1 cellular context compared by ENCODE assay signal in the genomic region with DNA sequence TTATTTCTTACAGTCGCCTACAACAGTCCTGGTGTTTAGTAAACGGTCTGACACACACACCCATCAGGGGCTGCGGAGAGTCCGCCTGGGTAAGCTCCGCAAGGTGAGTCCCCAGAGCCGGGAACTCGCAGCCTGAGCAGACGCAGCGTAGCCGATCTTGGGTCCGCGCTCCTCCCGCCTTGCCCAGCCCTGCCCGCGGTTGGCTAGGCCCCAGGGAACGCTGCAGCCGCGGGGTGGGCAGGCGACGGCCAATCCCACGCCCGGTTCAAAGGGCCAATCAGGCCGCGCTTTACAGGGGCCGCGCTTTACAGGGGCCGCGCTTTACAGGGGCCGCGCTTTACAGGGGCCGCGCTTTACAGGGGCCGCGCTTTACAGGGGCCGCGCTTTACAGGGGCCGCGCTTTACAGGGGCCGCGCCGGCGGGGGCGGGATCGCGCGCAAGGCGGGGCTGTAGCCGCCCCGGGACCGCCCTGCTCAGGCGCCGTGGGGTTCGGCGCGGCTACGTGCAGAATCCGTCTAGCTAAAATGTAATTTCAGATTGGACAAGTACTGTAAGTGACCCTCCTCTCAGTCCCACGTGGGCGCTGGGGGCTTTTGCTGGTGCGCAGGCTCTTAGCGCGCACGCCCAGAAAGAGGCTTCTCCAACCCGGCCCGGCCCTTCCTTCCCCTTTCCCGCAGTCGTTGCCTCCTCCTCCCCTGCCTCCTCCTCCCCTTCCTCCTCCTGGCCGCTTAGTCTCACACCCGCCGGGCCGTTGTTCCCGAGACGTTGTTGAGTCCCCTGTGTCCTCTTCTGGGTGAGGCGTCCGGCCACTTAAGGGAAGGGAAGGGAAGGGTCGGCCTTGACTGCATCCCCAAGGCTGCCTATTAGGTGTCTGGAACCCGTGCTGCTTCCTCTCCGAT.
TF ChIP-seq lines count a peak whose summit lies in the region.

A gene with protein sequence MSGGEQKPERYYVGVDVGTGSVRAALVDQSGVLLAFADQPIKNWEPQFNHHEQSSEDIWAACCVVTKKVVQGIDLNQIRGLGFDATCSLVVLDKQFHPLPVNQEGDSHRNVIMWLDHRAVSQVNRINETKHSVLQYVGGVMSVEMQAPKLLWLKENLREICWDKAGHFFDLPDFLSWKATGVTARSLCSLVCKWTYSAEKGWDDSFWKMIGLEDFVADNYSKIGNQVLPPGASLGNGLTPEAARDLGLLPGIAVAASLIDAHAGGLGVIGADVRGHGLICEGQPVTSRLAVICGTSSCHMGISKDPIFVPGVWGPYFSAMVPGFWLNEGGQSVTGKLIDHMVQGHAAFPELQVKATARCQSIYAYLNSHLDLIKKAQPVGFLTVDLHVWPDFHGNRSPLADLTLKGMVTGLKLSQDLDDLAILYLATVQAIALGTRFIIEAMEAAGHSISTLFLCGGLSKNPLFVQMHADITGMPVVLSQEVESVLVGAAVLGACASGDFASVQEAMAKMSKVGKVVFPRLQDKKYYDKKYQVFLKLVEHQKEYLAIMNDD (plus strand): TSS at position 737 of the 899 bp plus-strand sequence. CDS start 24,456 bp downstream, outside the sequence.

TF ChIP-seq in HepG2, 621 proteins besides CTCF, POLR2A, EP300 and RAD21 (continued from another document and continues in another):
- TF ChIP-seq, protein P1, sequence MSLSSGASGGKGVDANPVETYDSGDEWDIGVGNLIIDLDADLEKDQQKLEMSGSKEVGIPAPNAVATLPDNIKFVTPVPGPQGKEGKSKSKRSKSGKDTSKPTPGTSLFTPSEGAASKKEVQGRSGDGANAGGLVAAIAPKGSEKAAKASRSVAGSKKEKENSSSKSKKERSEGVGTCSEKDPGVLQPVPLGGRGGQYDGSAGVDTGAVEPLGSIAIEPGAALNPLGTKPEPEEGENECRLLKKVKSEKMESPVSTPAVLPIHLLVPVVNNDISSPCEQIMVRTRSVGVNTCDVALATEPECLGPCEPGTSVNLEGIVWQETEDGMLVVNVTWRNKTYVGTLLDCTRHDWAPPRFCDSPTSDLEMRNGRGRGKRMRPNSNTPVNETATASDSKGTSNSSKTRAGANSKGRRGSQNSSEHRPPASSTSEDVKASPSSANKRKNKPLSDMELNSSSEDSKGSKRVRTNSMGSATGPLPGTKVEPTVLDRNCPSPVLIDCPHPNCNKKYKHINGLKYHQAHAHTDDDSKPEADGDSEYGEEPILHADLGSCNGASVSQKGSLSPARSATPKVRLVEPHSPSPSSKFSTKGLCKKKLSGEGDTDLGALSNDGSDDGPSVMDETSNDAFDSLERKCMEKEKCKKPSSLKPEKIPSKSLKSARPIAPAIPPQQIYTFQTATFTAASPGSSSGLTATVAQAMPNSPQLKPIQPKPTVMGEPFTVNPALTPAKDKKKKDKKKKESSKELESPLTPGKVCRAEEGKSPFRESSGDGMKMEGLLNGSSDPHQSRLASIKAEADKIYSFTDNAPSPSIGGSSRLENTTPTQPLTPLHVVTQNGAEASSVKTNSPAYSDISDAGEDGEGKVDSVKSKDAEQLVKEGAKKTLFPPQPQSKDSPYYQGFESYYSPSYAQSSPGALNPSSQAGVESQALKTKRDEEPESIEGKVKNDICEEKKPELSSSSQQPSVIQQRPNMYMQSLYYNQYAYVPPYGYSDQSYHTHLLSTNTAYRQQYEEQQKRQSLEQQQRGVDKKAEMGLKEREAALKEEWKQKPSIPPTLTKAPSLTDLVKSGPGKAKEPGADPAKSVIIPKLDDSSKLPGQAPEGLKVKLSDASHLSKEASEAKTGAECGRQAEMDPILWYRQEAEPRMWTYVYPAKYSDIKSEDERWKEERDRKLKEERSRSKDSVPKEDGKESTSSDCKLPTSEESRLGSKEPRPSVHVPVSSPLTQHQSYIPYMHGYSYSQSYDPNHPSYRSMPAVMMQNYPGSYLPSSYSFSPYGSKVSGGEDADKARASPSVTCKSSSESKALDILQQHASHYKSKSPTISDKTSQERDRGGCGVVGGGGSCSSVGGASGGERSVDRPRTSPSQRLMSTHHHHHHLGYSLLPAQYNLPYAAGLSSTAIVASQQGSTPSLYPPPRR (CRISPR knock-in tag; IDR thresholded peaks at IDR 0.05; ENCODE audit: borderline replicate concordance), result peak; percentile 62; the same call in 1 of the 2 replicates
- TF ChIP-seq MAF1 (CRISPR knock-in tag; IDR thresholded peaks at IDR 0.05; ENCODE audit: borderline replicate concordance) (no peak), ZNF746 (CRISPR knock-in tag; IDR thresholded peaks at IDR 0.05) (no peak; the same call in 1 of the 2 replicates), KDM3A (CRISPR knock-in tag; IDR thresholded peaks at IDR 0.05; ENCODE audit: low read depth) (no peak), ATF1 (CRISPR knock-in tag; IDR thresholded peaks at IDR 0.05) (no peak), ESRRA (CRISPR knock-in tag; IDR thresholded peaks at IDR 0.05; ENCODE audit: low read depth) (peak; percentile 75), ZNF703 (CRISPR knock-in tag; IDR thresholded peaks at IDR 0.05; ENCODE audit: borderline replicate concordance) (no peak), ZSCAN31 (CRISPR knock-in tag; IDR thresholded peaks at IDR 0.05; ENCODE audit: low read depth) (peak; percentile 2; the same call in 1 of the 2 replicates), ZNF234 (CRISPR knock-in tag; conservative IDR thresholded peaks at IDR 0.05) (no peak), GLI4 (CRISPR knock-in tag; IDR thresholded peaks at IDR 0.05; ENCODE audit: borderline replicate concordance) (no peak; the same call in 1 of the 2 replicates), ZNF343 (CRISPR knock-in tag; IDR thresholded peaks at IDR 0.05) (peak; percentile 91), ZFY (CRISPR knock-in tag; IDR thresholded peaks at IDR 0.05) (peak; percentile 74), SP5 (CRISPR knock-in tag; IDR thresholded peaks at IDR 0.05; ENCODE audit: borderline replicate concordance, low read depth) (peak; percentile 30; the same call in 1 of the 2 replicates), NFRKB (IDR thresholded peaks at IDR 0.05) (no peak), ZNF510 (CRISPR knock-in tag; IDR thresholded peaks at IDR 0.05; ENCODE audit: low read depth) (peak; percentile 82), HNF4G (IDR thresholded peaks at IDR 0.05; ENCODE audit: borderline replicate concordance, low read depth, low read length) (no peak; the same call in 1 of the 2 replicates), HNF4G (CRISPR knock-in tag; IDR thresholded peaks at IDR 0.05; ENCODE audit: borderline replicate concordance, low read depth) (no peak), GATAD1 (CRISPR knock-in tag; IDR thresholded peaks at IDR 0.05) (peak; percentile 61; the same call in 1 of the 2 replicates), DNMT1 (CRISPR knock-in tag; IDR thresholded peaks at IDR 0.05) (no peak), THYN1 (CRISPR knock-in tag; IDR thresholded peaks at IDR 0.05; ENCODE audit: borderline replicate concordance, low read depth) (no peak), ZBTB38 (CRISPR knock-in tag; IDR thresholded peaks at IDR 0.05) (peak; percentile 76; the same call in 1 of the 2 replicates), ZNF282 (IDR thresholded peaks at IDR 0.05; ENCODE audit: partially characterized antibody) (no peak), RARA (CRISPR knock-in tag; IDR thresholded peaks at IDR 0.05) (peak; percentile 33; the same call in 1 of the 2 replicates), ZMYM3 (CRISPR knock-in tag; IDR thresholded peaks at IDR 0.05) (peak; percentile 58; the same call in 1 of the 2 replicates), NFE2L1 (CRISPR knock-in tag; IDR thresholded peaks at IDR 0.05; ENCODE audit: borderline replicate concordance) (no peak), FOXO1 (CRISPR knock-in tag; IDR thresholded peaks at IDR 0.05) (no peak; the same call in 1 of the 2 replicates), MED8 (CRISPR knock-in tag; IDR thresholded peaks at IDR 0.05; ENCODE audit: insufficient replicate concordance) (no peak), XBP1 (CRISPR knock-in tag; IDR thresholded peaks at IDR 0.05) (no peak), IKZF1 (IDR thresholded peaks at IDR 0.05) (no peak), AGO1 (IDR thresholded peaks at IDR 0.05; ENCODE audit: low read depth, low read length, poor library complexity, severe bottlenecking) (no peak), NCOA1 (CRISPR knock-in tag; IDR thresholded peaks at IDR 0.05) (no peak), SOX5 (CRISPR knock-in tag; IDR thresholded peaks at IDR 0.05; ENCODE audit: borderline replicate concordance) (peak; percentile 41; the same call in 1 of the 2 replicates), HDAC1 (CRISPR knock-in tag; IDR thresholded peaks at IDR 0.05) (peak; percentile 75), ZFP37 (CRISPR knock-in tag; IDR thresholded peaks at IDR 0.05; ENCODE audit: borderline replicate concordance) (peak; percentile 49; the same call in 1 of the 2 replicates), ZNF441 (CRISPR knock-in tag; IDR thresholded peaks at IDR 0.05; ENCODE audit: borderline replicate concordance) (no peak), ZFP1 (CRISPR knock-in tag; IDR thresholded peaks at IDR 0.05) (no peak), KLF15 (CRISPR knock-in tag; IDR thresholded peaks at IDR 0.05; ENCODE audit: borderline replicate concordance) (no peak), ZNF841 (CRISPR knock-in tag; IDR thresholded peaks at IDR 0.05; ENCODE audit: borderline replicate concordance) (no peak), SYNCRIP (IDR thresholded peaks at IDR 0.05; ENCODE audit: insufficient read depth, low read depth, low read length) (no peak), ZNF550 (CRISPR knock-in tag; IDR thresholded peaks at IDR 0.05; ENCODE audit: borderline replicate concordance) (0 out of 2 replicates have a peak, but pooled peaks have one; percentile 74), ZNF143 (CRISPR knock-in tag; IDR thresholded peaks at IDR 0.05) (no peak; the same call in 1 of the 2 replicates), ZNF205 (CRISPR knock-in tag; IDR thresholded peaks at IDR 0.05) (peak; percentile 60; the same call in 1 of the 2 replicates), HNRNPLL (IDR thresholded peaks at IDR 0.05; ENCODE audit: low read depth, low read length, poor library complexity, severe bottlenecking) (peak; percentile 97), DNMT3B (CRISPR knock-in tag; conservative IDR thresholded peaks at IDR 0.05) (no peak)
- TF ChIP-seq, protein P2, sequence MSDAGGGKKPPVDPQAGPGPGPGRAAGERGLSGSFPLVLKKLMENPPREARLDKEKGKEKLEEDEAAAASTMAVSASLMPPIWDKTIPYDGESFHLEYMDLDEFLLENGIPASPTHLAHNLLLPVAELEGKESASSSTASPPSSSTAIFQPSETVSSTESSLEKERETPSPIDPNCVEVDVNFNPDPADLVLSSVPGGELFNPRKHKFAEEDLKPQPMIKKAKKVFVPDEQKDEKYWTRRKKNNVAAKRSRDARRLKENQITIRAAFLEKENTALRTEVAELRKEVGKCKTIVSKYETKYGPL (CRISPR knock-in tag; IDR thresholded peaks at IDR 0.05), result no peak
- TF ChIP-seq, protein P3, sequence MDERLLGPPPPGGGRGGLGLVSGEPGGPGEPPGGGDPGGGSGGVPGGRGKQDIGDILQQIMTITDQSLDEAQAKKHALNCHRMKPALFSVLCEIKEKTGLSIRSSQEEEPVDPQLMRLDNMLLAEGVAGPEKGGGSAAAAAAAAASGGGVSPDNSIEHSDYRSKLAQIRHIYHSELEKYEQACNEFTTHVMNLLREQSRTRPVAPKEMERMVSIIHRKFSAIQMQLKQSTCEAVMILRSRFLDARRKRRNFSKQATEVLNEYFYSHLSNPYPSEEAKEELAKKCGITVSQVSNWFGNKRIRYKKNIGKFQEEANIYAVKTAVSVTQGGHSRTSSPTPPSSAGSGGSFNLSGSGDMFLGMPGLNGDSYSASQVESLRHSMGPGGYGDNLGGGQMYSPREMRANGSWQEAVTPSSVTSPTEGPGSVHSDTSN (CRISPR knock-in tag; IDR thresholded peaks at IDR 0.05), result no peak
- TF ChIP-seq, protein P4, sequence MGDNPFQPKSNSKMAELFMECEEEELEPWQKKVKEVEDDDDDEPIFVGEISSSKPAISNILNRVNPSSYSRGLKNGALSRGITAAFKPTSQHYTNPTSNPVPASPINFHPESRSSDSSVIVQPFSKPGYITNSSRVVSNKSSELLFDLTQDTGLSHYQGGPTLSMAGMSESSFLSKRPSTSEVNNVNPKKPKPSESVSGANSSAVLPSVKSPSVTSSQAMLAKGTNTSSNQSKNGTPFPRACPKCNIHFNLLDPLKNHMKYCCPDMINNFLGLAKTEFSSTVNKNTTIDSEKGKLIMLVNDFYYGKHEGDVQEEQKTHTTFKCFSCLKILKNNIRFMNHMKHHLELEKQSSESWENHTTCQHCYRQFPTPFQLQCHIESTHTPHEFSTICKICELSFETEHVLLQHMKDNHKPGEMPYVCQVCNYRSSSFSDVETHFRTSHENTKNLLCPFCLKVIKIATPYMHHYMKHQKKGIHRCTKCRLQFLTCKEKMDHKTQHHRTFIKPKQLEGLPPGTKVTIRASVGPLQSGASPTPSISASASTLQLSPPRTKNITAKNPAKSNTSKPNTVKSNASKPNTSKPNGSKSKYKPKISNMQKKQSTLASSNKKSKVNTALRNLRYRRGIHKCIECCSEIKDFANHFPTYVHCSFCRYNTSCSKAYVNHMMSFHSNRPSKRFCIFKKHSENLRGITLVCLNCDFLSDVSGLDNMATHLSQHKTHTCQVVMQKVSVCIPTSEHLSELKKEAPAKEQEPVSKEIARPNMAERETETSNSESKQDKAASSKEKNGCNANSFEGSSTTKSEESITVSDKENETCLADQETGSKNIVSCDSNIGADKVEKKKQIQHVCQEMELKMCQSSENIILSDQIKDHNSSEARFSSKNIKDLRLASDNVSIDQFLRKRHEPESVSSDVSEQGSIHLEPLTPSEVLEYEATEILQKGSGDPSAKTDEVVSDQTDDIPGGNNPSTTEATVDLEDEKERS (CRISPR knock-in tag; IDR thresholded peaks at IDR 0.05), result peak; percentile 49; the same call in 1 of the 2 replicates
- TF ChIP-seq, protein P5, sequence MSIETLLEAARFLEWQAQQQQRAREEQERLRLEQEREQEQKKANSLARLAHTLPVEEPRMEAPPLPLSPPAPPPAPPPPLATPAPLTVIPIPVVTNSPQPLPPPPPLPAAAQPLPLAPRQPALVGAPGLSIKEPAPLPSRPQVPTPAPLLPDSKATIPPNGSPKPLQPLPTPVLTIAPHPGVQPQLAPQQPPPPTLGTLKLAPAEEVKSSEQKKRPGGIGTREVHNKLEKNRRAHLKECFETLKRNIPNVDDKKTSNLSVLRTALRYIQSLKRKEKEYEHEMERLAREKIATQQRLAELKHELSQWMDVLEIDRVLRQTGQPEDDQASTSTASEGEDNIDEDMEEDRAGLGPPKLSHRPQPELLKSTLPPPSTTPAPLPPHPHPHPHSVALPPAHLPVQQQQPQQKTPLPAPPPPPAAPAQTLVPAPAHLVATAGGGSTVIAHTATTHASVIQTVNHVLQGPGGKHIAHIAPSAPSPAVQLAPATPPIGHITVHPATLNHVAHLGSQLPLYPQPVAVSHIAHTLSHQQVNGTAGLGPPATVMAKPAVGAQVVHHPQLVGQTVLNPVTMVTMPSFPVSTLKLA (IDR thresholded peaks at IDR 0.05), result peak; percentile 47
- TF ChIP-seq, protein P6, sequence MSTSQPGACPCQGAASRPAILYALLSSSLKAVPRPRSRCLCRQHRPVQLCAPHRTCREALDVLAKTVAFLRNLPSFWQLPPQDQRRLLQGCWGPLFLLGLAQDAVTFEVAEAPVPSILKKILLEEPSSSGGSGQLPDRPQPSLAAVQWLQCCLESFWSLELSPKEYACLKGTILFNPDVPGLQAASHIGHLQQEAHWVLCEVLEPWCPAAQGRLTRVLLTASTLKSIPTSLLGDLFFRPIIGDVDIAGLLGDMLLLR (CRISPR knock-in tag; IDR thresholded peaks at IDR 0.05), result no peak
- TF ChIP-seq, protein P7, sequence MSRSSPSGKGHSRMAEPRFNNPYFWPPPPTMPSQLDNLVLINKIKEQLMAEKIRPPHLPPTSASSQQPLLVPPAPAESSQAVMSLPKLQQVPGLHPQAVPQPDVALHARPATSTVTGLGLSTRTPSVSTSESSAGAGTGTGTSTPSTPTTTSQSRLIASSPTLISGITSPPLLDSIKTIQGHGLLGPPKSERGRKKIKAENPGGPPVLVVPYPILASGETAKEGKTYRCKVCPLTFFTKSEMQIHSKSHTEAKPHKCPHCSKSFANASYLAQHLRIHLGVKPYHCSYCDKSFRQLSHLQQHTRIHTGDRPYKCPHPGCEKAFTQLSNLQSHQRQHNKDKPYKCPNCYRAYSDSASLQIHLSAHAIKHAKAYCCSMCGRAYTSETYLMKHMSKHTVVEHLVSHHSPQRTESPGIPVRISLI (CRISPR knock-in tag; IDR thresholded peaks at IDR 0.05; ENCODE audit: borderline replicate concordance), result 0 out of 2 replicates have a peak, but pooled peaks have one; percentile 15
